Comparison of ENCODE assay signal across 8 cellular contexts in the genomic region with DNA sequence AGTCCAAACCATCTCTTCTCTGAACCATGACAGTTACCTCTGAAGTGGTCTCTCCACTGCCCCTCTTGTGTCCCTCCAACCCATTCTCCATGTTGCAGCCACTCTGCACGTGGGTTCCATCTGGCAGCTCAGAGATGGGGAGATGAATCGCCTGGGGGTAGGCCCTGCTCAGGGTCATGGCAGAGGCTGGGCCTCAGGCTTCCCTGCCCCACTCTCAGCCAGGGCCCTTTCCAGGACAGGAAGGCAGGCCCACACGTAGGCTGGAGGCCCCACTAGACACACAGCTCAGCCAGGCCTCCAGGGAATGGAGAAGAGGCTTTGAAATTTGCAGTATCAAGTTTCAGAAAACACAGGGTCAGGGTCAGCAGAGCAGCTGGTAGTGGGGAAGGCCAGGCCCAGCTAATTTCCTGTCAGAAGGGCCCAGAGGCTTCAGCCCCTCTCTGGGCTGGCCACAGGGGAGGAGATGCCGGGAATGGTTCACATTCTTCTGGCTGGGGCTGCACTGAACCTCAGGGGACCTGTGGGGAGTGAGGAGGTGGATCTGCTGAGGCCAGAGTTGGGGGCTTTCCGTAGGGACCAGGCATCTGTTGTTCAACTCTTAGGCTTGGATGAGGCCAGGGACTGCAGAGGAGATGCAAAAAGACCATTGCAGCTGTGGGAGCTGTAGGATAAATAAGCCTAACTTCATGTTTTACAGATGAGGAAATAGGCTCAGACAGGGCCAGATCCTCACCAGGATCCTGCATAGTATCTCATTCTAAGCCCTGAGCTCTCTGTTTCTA.
DNase-seq lines count a peak whose midpoint lies in the region; ATAC-seq and TF ChIP-seq lines count a peak whose summit lies in the region.

No MANE protein-coding gene starts in this region.

- no peak for TF ChIP-seq EP300 in gastroesophageal sphincter (IDR thresholded peaks at IDR 0.05)

- WGBS in gastroesophageal sphincter (ENCODE audit: low coverage in 1 of 2), 2 donors = 30% methylated on average over 2 of the region's 5 CpGs

- TF ChIP-seq CTCF in gastroesophageal sphincter (IDR thresholded peaks at IDR 0.05) = no peak

- TF ChIP-seq POLR2A in gastroesophageal sphincter (IDR thresholded peaks at IDR 0.05) = no peak

- peak overlapping the region in 3 of 4 donors; percentile 50 to 61 (median 59) for H3K27ac ChIP-seq in gastroesophageal sphincter
- peak overlapping the region; percentile 64 for H3K27ac ChIP-seq in skeletal muscle tissue (ENCODE audit: low read depth, low read length)

- H3K9me3 ChIP-seq in NT2/D1 (ENCODE audit: insufficient read depth, low read length) (no peaks in the 10 kb centered on the region), gastroesophageal sphincter (no peaks in the 10 kb centered on the region), skeletal muscle tissue (ENCODE audit: control insufficient read depth in 3 of 3, low read length in 3 of 3) (no peaks in the 10 kb centered on the region)

- DNase-seq in NT2/D1 (ENCODE audit: low read depth, low spot score) (peak; percentile 85), middle frontal gyrus (ENCODE audit: extremely low spot score, low spot score) (no peak)
- no peak for DNase-seq in stimulated activated CD4-positive, alpha-beta T cell treated with anti-CD3 and anti-CD28 coated beads, Interleukin-1b, Interleukin-23, amount 100 ng/mL, for 48 hours

- H3K36me3 ChIP-seq in NT2/D1 (ENCODE audit: insufficient read depth, insufficient read length, low read length) = no peaks in the 10 kb centered on the region
- H3K36me3 ChIP-seq in gastroesophageal sphincter = no peaks in the 10 kb centered on the region
- no peaks in the 10 kb centered on the region for H3K36me3 ChIP-seq in skeletal muscle tissue (ENCODE audit: control insufficient read depth in 3 of 3, insufficient read depth in 3 of 3, low read length in 3 of 3)

- H3K9ac ChIP-seq in NT2/D1 (ENCODE audit: insufficient read length, low read depth) = no peak overlapping the region
- H3K9ac ChIP-seq in skeletal muscle tissue (ENCODE audit: low read depth in 1 of 3, low read length in 3 of 3) = peak overlapping the region in 1 of 3 donors; percentile 27

- peak; percentile 56 for ATAC-seq in GM18868 (IDR thresholded peaks at IDR 0.05; ENCODE audit: unreplicated experiment)
- ATAC-seq in gastroesophageal sphincter = peak; percentile 86
- no peak for ATAC-seq in HG03571 (IDR thresholded peaks at IDR 0.05; ENCODE audit: unreplicated experiment)
- ATAC-seq in GM18517 (IDR thresholded peaks at IDR 0.05; ENCODE audit: unreplicated experiment) = no peak

- peaks cover 13% of the 10 kb centered on the region for H3K4me1 ChIP-seq in NT2/D1 (ENCODE audit: insufficient read depth, insufficient read length)
- H3K4me1 ChIP-seq in gastroesophageal sphincter = peaks cover 0 to 24% (median 8%) of the 10 kb centered on the region in 3 donors
- H3K4me1 ChIP-seq in skeletal muscle tissue (ENCODE audit: control insufficient read depth in 3 of 3, insufficient read depth in 3 of 3, low read length in 3 of 3) = peaks cover 14 to 22% (median 20%) of the 10 kb centered on the region in 3 donors

- H3K27me3 ChIP-seq in NT2/D1 (ENCODE audit: insufficient read depth, insufficient read length) (no peaks in the 10 kb centered on the region), gastroesophageal sphincter (no peaks in the 10 kb centered on the region), skeletal muscle tissue (ENCODE audit: control insufficient read depth in 3 of 3, insufficient read depth in 3 of 3, low read length in 3 of 3) (no peaks in the 10 kb centered on the region)

- H3K4me3 ChIP-seq in NT2/D1 (ENCODE audit: insufficient read length, low read depth) (no peak overlapping the region), gastroesophageal sphincter (no peak overlapping the region), skeletal muscle tissue (ENCODE audit: low read length in 3 of 3) (no peak overlapping the region)

Comparison
In these comparisons a context has a peak if more than half of its experiments do, and no peak if none do; other contexts are left out.
1. ATAC-seq: peak in GM18868 (single experiment) and gastroesophageal sphincter (single experiment); none in HG03571 (single experiment) and GM18517 (single experiment).